Comparison of ENCODE assay signal across 1 cellular context in the genomic region with DNA sequence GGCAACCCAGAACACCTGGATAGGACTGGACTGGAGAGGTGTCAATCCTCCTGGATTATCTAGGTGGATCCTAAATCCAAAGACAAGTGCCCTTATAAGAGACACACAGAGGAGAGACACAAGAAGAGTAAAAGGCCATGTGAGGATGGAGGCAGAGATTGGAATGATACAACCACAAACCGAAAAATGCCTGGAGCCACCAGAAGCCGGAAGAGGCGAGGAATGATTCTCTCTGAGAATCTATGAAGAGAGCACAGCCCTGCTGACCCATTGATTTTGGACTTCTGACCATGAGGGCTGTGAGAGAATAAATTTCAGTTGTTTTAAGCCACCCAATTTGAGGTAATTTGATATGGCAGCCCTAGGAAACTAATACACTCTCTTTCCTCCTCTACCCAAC.
TF ChIP-seq lines count a peak whose summit lies in the region.

No MANE protein-coding gene starts in this region.

TF ChIP-seq in WTC11, 78 proteins besides CTCF, POLR2A, EP300 and RAD21 (continued from another document):
- TF ChIP-seq, protein P1, sequence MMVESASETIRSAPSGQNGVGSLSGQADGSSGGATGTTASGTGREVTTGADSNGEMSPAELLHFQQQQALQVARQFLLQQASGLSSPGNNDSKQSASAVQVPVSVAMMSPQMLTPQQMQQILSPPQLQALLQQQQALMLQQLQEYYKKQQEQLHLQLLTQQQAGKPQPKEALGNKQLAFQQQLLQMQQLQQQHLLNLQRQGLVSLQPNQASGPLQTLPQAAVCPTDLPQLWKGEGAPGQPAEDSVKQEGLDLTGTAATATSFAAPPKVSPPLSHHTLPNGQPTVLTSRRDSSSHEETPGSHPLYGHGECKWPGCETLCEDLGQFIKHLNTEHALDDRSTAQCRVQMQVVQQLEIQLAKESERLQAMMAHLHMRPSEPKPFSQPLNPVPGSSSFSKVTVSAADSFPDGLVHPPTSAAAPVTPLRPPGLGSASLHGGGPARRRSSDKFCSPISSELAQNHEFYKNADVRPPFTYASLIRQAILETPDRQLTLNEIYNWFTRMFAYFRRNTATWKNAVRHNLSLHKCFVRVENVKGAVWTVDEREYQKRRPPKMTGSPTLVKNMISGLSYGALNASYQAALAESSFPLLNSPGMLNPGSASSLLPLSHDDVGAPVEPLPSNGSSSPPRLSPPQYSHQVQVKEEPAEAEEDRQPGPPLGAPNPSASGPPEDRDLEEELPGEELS (CRISPR knock-in tag; IDR thresholded peaks at IDR 0.05) = no peak
- no peak for TF ChIP-seq USF1 (CRISPR knock-in tag; IDR thresholded peaks at IDR 0.05)
- TF ChIP-seq ERG (CRISPR knock-in tag; IDR thresholded peaks at IDR 0.05) = no peak
